In the genomic region with DNA sequence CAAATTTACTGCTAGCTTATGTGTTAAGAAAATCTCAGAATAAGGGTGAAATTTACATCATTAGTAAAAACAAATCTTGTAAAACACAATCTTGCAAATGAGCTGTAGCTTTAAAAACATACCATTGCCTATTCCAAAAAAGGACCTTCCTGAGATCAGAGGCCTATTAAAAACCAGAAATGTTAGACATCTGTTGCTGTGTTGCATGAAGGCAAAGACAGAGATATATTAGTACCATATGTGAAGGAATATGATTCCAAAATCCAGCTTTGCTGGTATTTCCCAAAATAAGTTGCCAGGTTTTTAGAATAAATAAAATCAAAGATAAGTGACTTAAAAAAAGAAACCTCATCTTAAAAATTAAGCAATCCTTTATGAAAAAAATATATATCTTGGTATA, we compare ENCODE assay signal across 1 cellular context.
TF ChIP-seq lines count a peak whose summit lies in the region.

No MANE protein-coding gene starts in this region.

TF ChIP-seq in SK-N-SH treated with all-trans-retinoic acid at 6 μM for 48 hours, 23 proteins besides CTCF, POLR2A, EP300 and RAD21 (continued from another document):
- no peak for TF ChIP-seq PPARA (CRISPR knock-in tag; IDR thresholded peaks at IDR 0.05; ENCODE audit: borderline replicate concordance)
- no peak for TF ChIP-seq SNAI2 (CRISPR knock-in tag; IDR thresholded peaks at IDR 0.05)
- TF ChIP-seq ZFP3 (CRISPR knock-in tag; IDR thresholded peaks at IDR 0.05): no peak
TF ChIP-seq in SK-N-SH treated with all-trans-retinoic acid at 6 μM for 48 hours: peak in this region for 0.
